ENCODE assay signal across 8 cellular contexts in genomic region chr4:154491341-154491679, GRCh38. TPM values are rescaled to one million over a fixed set of nuclear protein-coding genes. Genes with fewer than 3 reads are reported as not detected.
DNase-seq lines count a peak whose midpoint lies in the region; ATAC-seq and TF ChIP-seq lines count a peak whose summit lies in the region.

No MANE protein-coding gene starts in this region.

- H3K4me3 ChIP-seq in PC-3 (ENCODE audit: low read length) (peak overlapping the region; percentile 58), endocrine pancreas (ENCODE audit: control insufficient read depth, insufficient read depth, low read length) (peak overlapping the region; percentile 62)

- H3K4me1 Mint-ChIP-seq in activated naive CD4-positive, alpha-beta T cell treated with anti-CD3 and anti-CD28 coated beads for 36 hours (ENCODE audit: low read depth) = peaks cover 16% of the 10 kb centered on the region
- peaks cover 11% of the 10 kb centered on the region for H3K4me1 Mint-ChIP-seq in nephron

- H3K9me3 Mint-ChIP-seq in activated naive CD4-positive, alpha-beta T cell treated with anti-CD3 and anti-CD28 coated beads for 36 hours = no peaks in the 10 kb centered on the region
- H3K9me3 Mint-ChIP-seq in nephron = peaks cover 4% of the 10 kb centered on the region

- H3K27me3 ChIP-seq in PC-3 (ENCODE audit: low read length) = peaks cover 6% of the 10 kb centered on the region
- H3K27me3 ChIP-seq in endocrine pancreas (ENCODE audit: control insufficient read depth, insufficient read depth, low read length) = peaks cover 17% of the 10 kb centered on the region

- H3K4me3 Mint-ChIP-seq in activated naive CD4-positive, alpha-beta T cell treated with anti-CD3 and anti-CD28 coated beads for 36 hours = peak overlapping the region; percentile 66
- peak overlapping the region; percentile 80 to 88 (median 87) for H3K4me3 Mint-ChIP-seq in nephron

- CTCF ChIA-PET in activated naive CD4-positive, alpha-beta T cell treated with anti-CD3 and anti-CD28 coated beads for 36 hours (lab: Charles Lee) = interaction anchor here (0.6 to 0.9 kb wide), 2 partner anchors 14 to 1147 kb away, joined by 3 to 4 read pairs; partner anchors contain the start of gene MND1
- CTCF ChIA-PET in PC-3 (lab: Charles Lee) = interaction anchor here (0.6 kb wide), 1 partner anchor 115 kb away, joined by 3 read pairs; no protein-coding TSS in a partner anchor

- no peaks in the 10 kb centered on the region for H3F3A ChIP-seq in PC-3 (ENCODE audit: low read length, unreplicated experiment)

- H3K27me3 Mint-ChIP-seq in activated naive CD4-positive, alpha-beta T cell treated with anti-CD3 and anti-CD28 coated beads for 36 hours (ENCODE audit: low read depth) = peaks cover 66% of the 10 kb centered on the region
- peaks cover 71% of the 10 kb centered on the region for H3K27me3 Mint-ChIP-seq in nephron (ENCODE audit: low read depth)

- H3K9me3 ChIP-seq in PC-3 (ENCODE audit: low read length) = no peaks in the 10 kb centered on the region
- H3K9me3 ChIP-seq in endocrine pancreas (ENCODE audit: control insufficient read depth, low read length) = no peaks in the 10 kb centered on the region

- H3K36me3 ChIP-seq in PC-3 (ENCODE audit: low read depth, low read length) (no peaks in the 10 kb centered on the region), endocrine pancreas (ENCODE audit: control insufficient read depth, insufficient read depth, low read length) (no peaks in the 10 kb centered on the region)

- DNase-seq in activated naive CD4-positive, alpha-beta T cell treated with anti-CD3 and anti-CD28 coated beads for 36 hours = no peak
- DNase-seq in activated naive CD4-positive, alpha-beta T cell treated with Interleukin-2 at 50 U/mL for 16 hours = no peak
- DNase-seq in PC-3 (peak; percentile 13), NCI-H2081 treated with DMSO at 0.1 percent for 48 hours (lab: John Stamatoyannopoulos, UW) (no peak), NCI-H146 (lab: John Stamatoyannopoulos, UW) (no peak)

- peak overlapping the region; percentile 79 for H2AFZ ChIP-seq in PC-3 (ENCODE audit: low read length)

- no peaks in the 10 kb centered on the region for H3K4me1 ChIP-seq in PC-3 (ENCODE audit: insufficient read depth, low read length)
- no peaks in the 10 kb centered on the region for H3K4me1 ChIP-seq in endocrine pancreas (ENCODE audit: control insufficient read depth, insufficient read depth, low read length)

- peak overlapping the region; percentile 80 for H3K4me2 ChIP-seq in PC-3 (ENCODE audit: low read length)

- no peaks in the 10 kb centered on the region for H3K79me2 ChIP-seq in PC-3 (ENCODE audit: low read length)

- no peaks in the 10 kb centered on the region for H3K9me2 ChIP-seq in PC-3 (replicated peaks; ENCODE audit: low read length)

- H3K9ac ChIP-seq in PC-3 (ENCODE audit: low read length) (no peak overlapping the region), endocrine pancreas (ENCODE audit: control insufficient read depth, insufficient read depth, low read length) (no peak overlapping the region)

- POLR2A ChIA-PET in PC-3 (lab: Charles Lee; ENCODE audit: unreplicated experiment) = no interaction called here

- intact Hi-C loops in activated naive CD4-positive, alpha-beta T cell treated with anti-CD3 and anti-CD28 coated beads for 36 hours (cut with micrococcal nuclease) = loop anchor here (5.0 to 10.0 kb wide), 3 partner anchors 159 to 324 kb away; partner anchors contain the start of gene LRAT
- intact Hi-C loops in PC-3 (cut with micrococcal nuclease) = no loop called here

- H4K20me1 ChIP-seq in PC-3 (ENCODE audit: low read length) = no peaks in the 10 kb centered on the region

- H3K27ac Mint-ChIP-seq in activated naive CD4-positive, alpha-beta T cell treated with anti-CD3 and anti-CD28 coated beads for 36 hours = no peak overlapping the region
- peak overlapping the region; percentile 48 to 83 (median 82) for H3K27ac Mint-ChIP-seq in nephron

- H3K36me3 Mint-ChIP-seq in activated naive CD4-positive, alpha-beta T cell treated with anti-CD3 and anti-CD28 coated beads for 36 hours (ENCODE audit: low read depth) = no peaks in the 10 kb centered on the region
- peaks cover 3% of the 10 kb centered on the region for H3K36me3 Mint-ChIP-seq in nephron (ENCODE audit: low read depth)

- TF ChIP-seq CTCF in PC-3 (conservative IDR thresholded peaks at IDR 0.05; ENCODE audit: low read depth, low read length) (no peak), nephron (IDR thresholded peaks at IDR 0.05; ENCODE audit: unreplicated experiment in 3 of 3) (no peak)

- no TSS peak for BruUV-seq in PC-3 (replicated peaks; lab: Mats Ljungman, UMichigan)

- ATAC-seq in HG02642 (IDR thresholded peaks at IDR 0.05; ENCODE audit: poor library complexity, unreplicated experiment) (peak; percentile 35), PC-3 (peak; percentile 68)

- H3K27ac ChIP-seq in PC-3 (ENCODE audit: low read length) = no peak overlapping the region

RNA-seq across cellular contexts. Expression of gene DCHS2, which starts 0.3 kb away (rescaled TPM):
- not detected for total RNA-seq in activated naive CD4-positive, alpha-beta T cell treated with anti-CD3 and anti-CD28 coated beads for 36 hours
- 0.06 and 0.22 TPM in 2 replicates for total RNA-seq in PC-3 (2014; rRNA removed)

RNA-seq across cellular contexts. Expression of gene PLRG1, which starts 58.9 kb away (rescaled TPM):
- 100 to 1,000 TPM; 113 to 116 TPM for total RNA-seq in activated naive CD4-positive, alpha-beta T cell treated with anti-CD3 and anti-CD28 coated beads for 36 hours
- total RNA-seq in PC-3 (2014; rRNA removed) = 41.7 and 51.7 TPM in 2 replicates
